Comparison of ENCODE assay signal across 23 cellular contexts in the genomic region with DNA sequence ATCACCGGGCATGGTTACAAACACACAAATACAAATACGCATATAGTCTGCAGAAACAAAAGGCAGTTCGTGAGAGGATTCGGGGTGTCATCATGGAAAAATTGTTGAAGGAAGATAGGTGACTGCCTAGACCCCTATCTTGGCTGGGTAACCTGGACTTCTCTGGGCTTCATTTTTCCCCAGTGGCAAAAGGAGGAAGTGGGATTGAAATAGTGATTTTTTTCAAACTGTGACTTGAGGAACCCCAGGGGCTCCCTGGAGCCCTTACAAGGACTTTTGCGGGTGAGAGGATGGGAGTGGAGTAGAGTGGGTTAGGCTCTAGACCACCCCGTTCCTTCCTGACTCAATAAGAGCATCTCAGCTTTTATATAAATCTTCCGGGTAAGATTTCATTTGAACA. TPM values are rescaled to one million over a fixed set of nuclear protein-coding genes. Genes with fewer than 3 reads are reported as not detected.
"Had no signal": no experiment of that assay in that cellular context is flagged by ENCODE, and none has a peak within 500 bp of the region (broad histone marks: within the 10 kb centered on the region; RNA-seq: fewer than 3 reads in every experiment).

No MANE protein-coding gene starts in this region.

- DNase-seq: activated CD4-positive, alpha-beta T cell treated with anti-CD3 and anti-CD28 coated beads, Interleukin-2, amount 10 ng/mL, durations not matched to agents 7 days and 5 days; activated naive CD8-positive, alpha-beta T cell treated with anti-CD3 and anti-CD28 coated beads for 36 hours; amygdala; cortex of kidney; effector CD4-positive, alpha-beta T cell; foreskin fibroblast; immature natural killer cell; left colon; lower lobe of right lung; nephron progenitor cell; sigmoid colon; spleen; T-helper 2 cell; upper lobe of left lung had no signal

- H3K36me3 ChIP-seq: esophagus muscularis mucosa, lower lobe of right lung, sigmoid colon, spleen, suprapubic skin, upper lobe of left lung had no signal

- H3K4me3 Mint-ChIP-seq: activated CD4-positive, alpha-beta T cell treated with anti-CD3 and anti-CD28 coated beads, Interleukin-2, amount 10 ng/mL, durations not matched to agents 7 days and 5 days; activated naive CD8-positive, alpha-beta T cell treated with anti-CD3 and anti-CD28 coated beads for 36 hours; activated T-helper 1 cell treated with anti-CD3 and anti-CD28 coated beads, Interleukin-12 subunit alpha, Interleukin-12 subunit beta, Interleukin-2, Interleukin-4 antibody, amounts not matched to agents 30 ng/mL and 10 ng/mL and 1 ng/mL, durations not matched to agents 14 hours and 24 hours and 36 hours; brain; immature natural killer cell; nephron progenitor cell; stimulated activated naive CD8-positive, alpha-beta T cell treated with anti-CD3 and anti-CD28 coated beads, Interleukin-15, Interleukin-2, amounts not matched to agents 100 ng/mL and 50 ng/mL, for 24 hours had no signal

- H3K4me3 ChIP-seq: esophagus muscularis mucosa, lower lobe of right lung, sigmoid colon, spleen, suprapubic skin, upper lobe of left lung had no signal

- H3K36me3 Mint-ChIP-seq: activated naive CD8-positive, alpha-beta T cell treated with anti-CD3 and anti-CD28 coated beads for 36 hours; brain; immature natural killer cell; mesothelial cell of epicardium had no signal

- ATAC-seq: left colon had no signal

- H3K4me1 ChIP-seq: esophagus muscularis mucosa, sigmoid colon had no signal

- H3K9me3 Mint-ChIP-seq: activated CD4-positive, alpha-beta T cell treated with anti-CD3 and anti-CD28 coated beads, Interleukin-2, amount 10 ng/mL, durations not matched to agents 7 days and 5 days; activated naive CD8-positive, alpha-beta T cell treated with anti-CD3 and anti-CD28 coated beads for 36 hours; activated T-helper 1 cell treated with anti-CD3 and anti-CD28 coated beads, Interleukin-12 subunit alpha, Interleukin-12 subunit beta, Interleukin-2, Interleukin-4 antibody, amounts not matched to agents 30 ng/mL and 10 ng/mL and 1 ng/mL, durations not matched to agents 14 hours and 24 hours and 36 hours; immature natural killer cell; mesothelial cell of epicardium; nephron progenitor cell; stimulated activated naive CD8-positive, alpha-beta T cell treated with anti-CD3 and anti-CD28 coated beads, Interleukin-15, Interleukin-2, amounts not matched to agents 100 ng/mL and 50 ng/mL, for 24 hours had no signal

- H3K27me3 ChIP-seq: esophagus muscularis mucosa, sigmoid colon, spleen, suprapubic skin, upper lobe of left lung had no signal

- H3K9me3 ChIP-seq: esophagus muscularis mucosa, lower lobe of right lung, sigmoid colon, spleen, suprapubic skin, upper lobe of left lung had no signal

- H3K27ac ChIP-seq: esophagus muscularis mucosa, sigmoid colon, spleen had no signal

- H3K27me3 Mint-ChIP-seq: brain had no signal

- H3K4me1 Mint-ChIP-seq: activated CD4-positive, alpha-beta T cell treated with anti-CD3 and anti-CD28 coated beads, Interleukin-2, amount 10 ng/mL, durations not matched to agents 7 days and 5 days; activated naive CD8-positive, alpha-beta T cell treated with anti-CD3 and anti-CD28 coated beads for 36 hours; immature natural killer cell had no signal

- H3K27ac Mint-ChIP-seq: activated CD4-positive, alpha-beta T cell treated with anti-CD3 and anti-CD28 coated beads, Interleukin-2, amount 10 ng/mL, durations not matched to agents 7 days and 5 days; activated naive CD8-positive, alpha-beta T cell treated with anti-CD3 and anti-CD28 coated beads for 36 hours; activated T-helper 1 cell treated with anti-CD3 and anti-CD28 coated beads, Interleukin-12 subunit alpha, Interleukin-12 subunit beta, Interleukin-2, Interleukin-4 antibody, amounts not matched to agents 30 ng/mL and 10 ng/mL and 1 ng/mL, durations not matched to agents 14 hours and 24 hours and 36 hours; brain; immature natural killer cell; nephron progenitor cell; stimulated activated naive CD8-positive, alpha-beta T cell treated with anti-CD3 and anti-CD28 coated beads, Interleukin-15, Interleukin-2, amounts not matched to agents 100 ng/mL and 50 ng/mL, for 24 hours had no signal

RNA-seq across cellular contexts. Expression of a gene that starts 1.0 kb away (rescaled TPM):
- total RNA-seq: activated CD4-positive, alpha-beta T cell treated with anti-CD3 and anti-CD28 coated beads, Interleukin-2, amount 10 ng/mL, durations not matched to agents 7 days and 5 days; activated CD8-positive, alpha-beta memory T cell treated with anti-CD3 and anti-CD28 coated beads for 36 hours; activated naive CD8-positive, alpha-beta T cell treated with anti-CD3 and anti-CD28 coated beads for 36 hours; activated T-helper 1 cell treated with anti-CD3 and anti-CD28 coated beads, Interleukin-12 subunit alpha, Interleukin-12 subunit beta, Interleukin-2, Interleukin-4 antibody, amounts not matched to agents 30 ng/mL and 10 ng/mL and 1 ng/mL, durations not matched to agents 14 hours and 24 hours and 36 hours; esophagus muscularis mucosa; left colon; omental fat pad; pulmonary artery endothelial cell; sigmoid colon had no signal
